In the genomic region with DNA sequence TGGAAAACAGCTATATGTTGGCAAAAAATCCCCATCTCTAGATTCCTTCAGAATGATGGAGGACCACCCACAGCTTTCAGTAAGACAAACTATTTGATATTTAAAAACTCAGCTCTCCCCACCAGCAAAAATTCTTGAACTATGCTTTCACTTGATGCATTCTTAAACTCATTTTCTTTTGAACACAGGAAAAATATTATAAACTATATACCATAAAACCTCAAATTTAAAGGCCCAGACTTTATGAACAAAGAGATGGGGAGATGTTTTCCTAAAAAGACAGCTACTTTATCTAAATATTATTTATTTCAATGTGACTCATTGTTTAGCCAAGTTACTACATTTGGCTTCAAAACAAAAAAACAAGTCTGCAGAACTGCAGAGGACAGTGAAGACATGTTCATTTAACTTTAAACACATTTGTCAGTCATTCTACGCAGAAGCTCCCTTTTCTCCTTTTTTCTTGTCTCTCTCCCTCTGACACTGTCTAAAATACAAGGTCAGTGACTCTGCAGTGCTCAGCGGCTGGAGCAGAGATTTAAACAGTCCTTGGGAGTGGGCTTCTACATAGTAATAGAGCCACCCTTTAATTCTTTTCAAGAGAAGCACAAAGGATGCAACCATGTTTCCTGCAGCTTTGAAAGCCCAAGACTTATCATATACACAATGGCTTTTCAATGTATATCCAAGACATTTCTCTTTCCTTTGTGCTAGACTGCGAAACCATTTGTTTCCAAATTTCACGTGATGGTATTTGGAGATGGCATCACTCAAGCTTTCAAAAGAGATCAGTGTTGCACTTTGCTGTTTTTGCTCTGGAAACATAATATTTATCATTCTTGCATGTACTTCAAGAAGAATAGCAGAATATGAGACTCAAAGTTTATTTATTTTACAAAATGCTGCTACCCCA, we compare ENCODE assay signal across 1 cellular context.
TF ChIP-seq lines count a peak whose summit lies in the region.

No MANE protein-coding gene starts in this region.

TF ChIP-seq in SK-N-SH treated with all-trans-retinoic acid at 6 μM for 48 hours, 23 proteins besides CTCF, POLR2A, EP300 and RAD21 (continued from another document):
- TF ChIP-seq GLIS3 (CRISPR knock-in tag; IDR thresholded peaks at IDR 0.05) (no peak), PPARA (CRISPR knock-in tag; IDR thresholded peaks at IDR 0.05; ENCODE audit: borderline replicate concordance) (no peak), OSR1 (CRISPR knock-in tag; IDR thresholded peaks at IDR 0.05) (no peak), RARB (CRISPR knock-in tag; IDR thresholded peaks at IDR 0.05) (no peak), TCF4 (CRISPR knock-in tag; IDR thresholded peaks at IDR 0.05; ENCODE audit: borderline replicate concordance) (no peak), ZFP30 (CRISPR knock-in tag; IDR thresholded peaks at IDR 0.05) (no peak), CSDC2 (CRISPR knock-in tag; IDR thresholded peaks at IDR 0.05) (no peak), BACH2 (CRISPR knock-in tag; IDR thresholded peaks at IDR 0.05; ENCODE audit: borderline replicate concordance) (no peak), ESRRG (CRISPR knock-in tag; IDR thresholded peaks at IDR 0.05) (no peak), SNAI2 (CRISPR knock-in tag; IDR thresholded peaks at IDR 0.05) (no peak)
- TF ChIP-seq, protein P1, sequence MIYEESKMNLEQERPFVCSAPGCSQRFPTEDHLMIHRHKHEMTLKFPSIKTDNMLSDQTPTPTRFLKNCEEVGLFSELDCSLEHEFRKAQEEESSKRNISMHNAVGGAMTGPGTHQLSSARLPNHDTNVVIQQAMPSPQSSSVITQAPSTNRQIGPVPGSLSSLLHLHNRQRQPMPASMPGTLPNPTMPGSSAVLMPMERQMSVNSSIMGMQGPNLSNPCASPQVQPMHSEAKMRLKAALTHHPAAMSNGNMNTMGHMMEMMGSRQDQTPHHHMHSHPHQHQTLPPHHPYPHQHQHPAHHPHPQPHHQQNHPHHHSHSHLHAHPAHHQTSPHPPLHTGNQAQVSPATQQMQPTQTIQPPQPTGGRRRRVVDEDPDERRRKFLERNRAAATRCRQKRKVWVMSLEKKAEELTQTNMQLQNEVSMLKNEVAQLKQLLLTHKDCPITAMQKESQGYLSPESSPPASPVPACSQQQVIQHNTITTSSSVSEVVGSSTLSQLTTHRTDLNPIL (CRISPR knock-in tag; IDR thresholded peaks at IDR 0.05; ENCODE audit: low read depth) = no peak
- TF ChIP-seq, protein P2, sequence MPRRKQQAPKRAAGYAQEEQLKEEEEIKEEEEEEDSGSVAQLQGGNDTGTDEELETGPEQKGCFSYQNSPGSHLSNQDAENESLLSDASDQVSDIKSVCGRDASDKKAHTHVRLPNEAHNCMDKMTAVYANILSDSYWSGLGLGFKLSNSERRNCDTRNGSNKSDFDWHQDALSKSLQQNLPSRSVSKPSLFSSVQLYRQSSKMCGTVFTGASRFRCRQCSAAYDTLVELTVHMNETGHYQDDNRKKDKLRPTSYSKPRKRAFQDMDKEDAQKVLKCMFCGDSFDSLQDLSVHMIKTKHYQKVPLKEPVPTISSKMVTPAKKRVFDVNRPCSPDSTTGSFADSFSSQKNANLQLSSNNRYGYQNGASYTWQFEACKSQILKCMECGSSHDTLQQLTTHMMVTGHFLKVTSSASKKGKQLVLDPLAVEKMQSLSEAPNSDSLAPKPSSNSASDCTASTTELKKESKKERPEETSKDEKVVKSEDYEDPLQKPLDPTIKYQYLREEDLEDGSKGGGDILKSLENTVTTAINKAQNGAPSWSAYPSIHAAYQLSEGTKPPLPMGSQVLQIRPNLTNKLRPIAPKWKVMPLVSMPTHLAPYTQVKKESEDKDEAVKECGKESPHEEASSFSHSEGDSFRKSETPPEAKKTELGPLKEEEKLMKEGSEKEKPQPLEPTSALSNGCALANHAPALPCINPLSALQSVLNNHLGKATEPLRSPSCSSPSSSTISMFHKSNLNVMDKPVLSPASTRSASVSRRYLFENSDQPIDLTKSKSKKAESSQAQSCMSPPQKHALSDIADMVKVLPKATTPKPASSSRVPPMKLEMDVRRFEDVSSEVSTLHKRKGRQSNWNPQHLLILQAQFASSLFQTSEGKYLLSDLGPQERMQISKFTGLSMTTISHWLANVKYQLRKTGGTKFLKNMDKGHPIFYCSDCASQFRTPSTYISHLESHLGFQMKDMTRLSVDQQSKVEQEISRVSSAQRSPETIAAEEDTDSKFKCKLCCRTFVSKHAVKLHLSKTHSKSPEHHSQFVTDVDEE (CRISPR knock-in tag; IDR thresholded peaks at IDR 0.05) = no peak
- TF ChIP-seq, protein P3, sequence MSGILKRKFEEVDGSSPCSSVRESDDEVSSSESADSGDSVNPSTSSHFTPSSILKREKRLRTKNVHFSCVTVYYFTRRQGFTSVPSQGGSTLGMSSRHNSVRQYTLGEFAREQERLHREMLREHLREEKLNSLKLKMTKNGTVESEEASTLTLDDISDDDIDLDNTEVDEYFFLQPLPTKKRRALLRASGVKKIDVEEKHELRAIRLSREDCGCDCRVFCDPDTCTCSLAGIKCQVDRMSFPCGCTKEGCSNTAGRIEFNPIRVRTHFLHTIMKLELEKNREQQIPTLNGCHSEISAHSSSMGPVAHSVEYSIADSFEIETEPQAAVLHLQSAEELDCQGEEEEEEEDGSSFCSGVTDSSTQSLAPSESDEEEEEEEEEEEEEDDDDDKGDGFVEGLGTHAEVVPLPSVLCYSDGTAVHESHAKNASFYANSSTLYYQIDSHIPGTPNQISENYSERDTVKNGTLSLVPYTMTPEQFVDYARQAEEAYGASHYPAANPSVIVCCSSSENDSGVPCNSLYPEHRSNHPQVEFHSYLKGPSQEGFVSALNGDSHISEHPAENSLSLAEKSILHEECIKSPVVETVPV (CRISPR knock-in tag; IDR thresholded peaks at IDR 0.05) = no peak
